ENCODE assay signal across 10 cellular contexts in the genomic region with DNA sequence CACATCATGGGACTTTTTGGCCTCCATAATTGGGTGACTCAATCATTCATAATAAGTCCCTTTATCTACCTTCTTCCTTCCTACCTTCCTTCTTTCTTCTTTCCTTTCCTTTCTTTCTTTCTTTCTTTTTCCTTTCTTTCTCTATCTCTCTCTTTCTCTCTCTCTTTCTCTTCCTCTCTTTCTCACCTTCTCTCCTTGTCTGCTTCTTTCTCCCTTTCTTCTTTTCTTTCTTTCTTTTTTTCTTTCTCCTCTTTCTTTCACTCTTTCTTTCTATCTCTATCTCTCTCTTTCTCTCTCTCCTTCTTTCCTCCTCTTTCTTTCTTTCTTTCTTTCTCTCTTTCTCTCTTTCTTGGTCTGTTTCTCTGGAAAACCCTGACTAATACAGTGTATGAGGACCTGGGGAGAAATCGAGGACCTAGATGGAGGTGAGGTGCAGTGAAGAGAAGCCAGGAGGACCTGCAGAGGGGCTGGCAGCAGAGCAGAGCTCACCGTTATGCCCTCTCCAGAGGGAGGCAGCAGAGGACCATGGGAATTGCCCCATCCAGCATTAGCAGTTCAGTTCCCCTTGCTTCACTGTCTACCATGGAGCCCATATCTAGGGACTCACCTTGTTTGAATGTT. TPM values are rescaled to one million over a fixed set of nuclear protein-coding genes. Genes with fewer than 3 reads are reported as not detected.
A peak's percentile ranks its signal among the peaks of the same experiment; 100 is the strongest.
DNase-seq lines count a peak whose midpoint lies in the region; ATAC-seq and TF ChIP-seq lines count a peak whose summit lies in the region.
"Had no signal": no experiment of that assay in that cellular context is flagged by ENCODE, and none has a peak within 500 bp of the region (broad histone marks: within the 10 kb centered on the region; RNA-seq: fewer than 3 reads in every experiment).

No MANE protein-coding gene starts in this region.

- no peak overlapping the region for H3K27ac Mint-ChIP-seq in naive thymus-derived CD4-positive, alpha-beta T cell

- ATAC-seq in naive thymus-derived CD4-positive, alpha-beta T cell: peak; percentile 60
- ATAC-seq in GM21737 (IDR thresholded peaks at IDR 0.05; ENCODE audit: unreplicated experiment) (no peak), GM19463 (IDR thresholded peaks at IDR 0.05; ENCODE audit: unreplicated experiment) (no peak)

- H3K4me1 Mint-ChIP-seq in naive thymus-derived CD4-positive, alpha-beta T cell: peaks cover 0 to 6% (median 4%) of the 10 kb centered on the region in 7 donors

- no peak overlapping the region for H3K4me3 ChIP-seq in choroid plexus epithelial cell (ENCODE audit: low read depth, low read length)
- H3K4me3 ChIP-seq in naive thymus-derived CD4-positive, alpha-beta T cell (ENCODE audit: low read length): no peak overlapping the region
- H3K4me3 ChIP-seq: lung, SK-N-MC had no signal

- intact Hi-C loops in naive thymus-derived CD4-positive, alpha-beta T cell (cut with micrococcal nuclease): no loop called here

- H3K36me3 ChIP-seq in naive thymus-derived CD4-positive, alpha-beta T cell (ENCODE audit: control insufficient read depth in 2 of 3, insufficient read depth in 3 of 3, low read length in 3 of 3): no peaks in the 10 kb centered on the region

- H3K27ac ChIP-seq in naive thymus-derived CD4-positive, alpha-beta T cell (ENCODE audit: low read depth, low read length): no peak overlapping the region
- H3K27ac ChIP-seq: SK-N-MC had no signal

- DNase-seq in DMS53 treated with DMSO at 0.1 percent for 48 hours (lab: John Stamatoyannopoulos, UW; ENCODE audit: unreplicated experiment) (peak; percentile 35), KBM-7 (peak; percentile 74), SK-N-DZ (ENCODE audit: low spot score) (peak; percentile 72), choroid plexus epithelial cell (ENCODE audit: low read depth) (peak; percentile 67), inferior parietal cortex (ENCODE audit: extremely low spot score) (no peak)
- peak in 1 of 9 donors; percentile 32 for DNase-seq in naive thymus-derived CD4-positive, alpha-beta T cell

- H3K27me3 ChIP-seq in naive thymus-derived CD4-positive, alpha-beta T cell (ENCODE audit: control insufficient read depth in 2 of 2, insufficient read depth in 2 of 2, low read length in 2 of 2): peaks cover 0 to 2% of the 10 kb centered on the region in 2 donors

- no peaks in the 10 kb centered on the region for H3K4me1 ChIP-seq in naive thymus-derived CD4-positive, alpha-beta T cell (ENCODE audit: control insufficient read depth in 2 of 2, insufficient read depth in 2 of 2, low read length in 2 of 2)

- peaks cover 0 to 2% (median 0%) of the 10 kb centered on the region in 11 donors for H3K9me3 Mint-ChIP-seq in naive thymus-derived CD4-positive, alpha-beta T cell

- peak; percentile 74 for TF ChIP-seq CTCF in choroid plexus epithelial cell (conservative IDR thresholded peaks at IDR 0.05; ENCODE audit: low read depth, low read length)

- in situ Hi-C loops in KBM-7 (cut with MboI; ENCODE audit: low pct_unique_long_range_greater_than_20kb, low sequenced_read_pairs): loop anchor here (25.0 kb wide), 1 partner anchor 136 kb away; no protein-coding TSS in a partner anchor

- H3K9me3 ChIP-seq in naive thymus-derived CD4-positive, alpha-beta T cell (ENCODE audit: control insufficient read depth in 2 of 3, low read length in 3 of 3): no peaks in the 10 kb centered on the region

- CTCF ChIA-PET in naive thymus-derived CD4-positive, alpha-beta T cell (lab: Charles Lee): interaction anchor here (1.2 kb wide), 1 partner anchor 11 kb away, joined by 3 read pairs; no protein-coding TSS in a partner anchor

- H3K36me3 Mint-ChIP-seq in naive thymus-derived CD4-positive, alpha-beta T cell: no peaks in the 10 kb centered on the region

- POLR2A ChIA-PET in naive thymus-derived CD4-positive, alpha-beta T cell (lab: Charles Lee): no interaction called here

- peaks cover 43 to 66% (median 47%) of the 10 kb centered on the region in 5 donors for H3K27me3 Mint-ChIP-seq in naive thymus-derived CD4-positive, alpha-beta T cell

- H3K4me3 Mint-ChIP-seq in naive thymus-derived CD4-positive, alpha-beta T cell: no peak overlapping the region

RNA-seq across cellular contexts. Expression of gene BTRC, which starts 52.7 kb away (rescaled TPM):
- polyA plus RNA-seq in SK-N-DZ (2014; cell fraction: cytosol; rRNA removed): 8.8 and 9.5 TPM in 2 replicates
- polyA plus RNA-seq in SK-N-DZ (2014; cell fraction: nucleus; rRNA removed): 5.6 and 6.8 TPM in 2 replicates
- total RNA-seq in naive thymus-derived CD4-positive, alpha-beta T cell: 10 to 100 TPM; 14.7 to 26.1 (median 17.6) TPM
- 10 to 100 TPM; 12.8 to 16.1 TPM for polyA plus RNA-seq in naive thymus-derived CD4-positive, alpha-beta T cell
